Comparison of ENCODE assay signal across 13 cellular contexts in the genomic region with DNA sequence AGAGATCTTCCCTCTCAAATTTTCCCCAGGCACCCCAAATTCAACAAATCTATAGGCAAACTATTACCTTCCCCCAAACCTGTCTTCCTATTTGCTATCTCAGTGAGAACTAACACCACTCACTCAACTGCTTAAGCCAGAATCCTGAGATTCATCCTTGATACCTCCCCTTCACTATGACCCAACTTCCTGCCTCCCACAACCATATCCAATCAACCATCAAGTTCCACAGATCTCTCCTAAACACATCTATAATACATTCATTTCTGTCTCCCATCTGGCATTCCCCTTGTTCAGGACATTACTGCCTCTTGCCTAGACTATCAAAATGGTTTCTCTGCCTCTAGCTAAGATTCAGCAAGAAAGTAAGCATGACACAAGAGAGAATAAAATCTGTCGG.
"Had no signal": no experiment of that assay in that cellular context is flagged by ENCODE, and none has a peak within 500 bp of the region (broad histone marks: within the 10 kb centered on the region; RNA-seq: fewer than 3 reads in every experiment).

No MANE protein-coding gene starts in this region.

- H3K36me3 ChIP-seq: ascending aorta, heart left ventricle, right atrium auricular region, transverse colon had no signal

- H3K27me3 Mint-ChIP-seq: activated CD4-positive, alpha-beta memory T cell treated with anti-CD3 and anti-CD28 coated beads for 36 hours; activated naive CD8-positive, alpha-beta T cell treated with anti-CD3 and anti-CD28 coated beads, Interleukin-2, amount 50 U/mL, for 24 hours had no signal

- H3K9me3 ChIP-seq: ascending aorta, heart left ventricle, right atrium auricular region, transverse colon had no signal

- H3K27ac Mint-ChIP-seq: activated CD4-positive, alpha-beta memory T cell treated with anti-CD3 and anti-CD28 coated beads for 36 hours; activated naive CD8-positive, alpha-beta T cell treated with anti-CD3 and anti-CD28 coated beads, Interleukin-2, amount 50 U/mL, for 24 hours had no signal

- H3K27ac ChIP-seq: ascending aorta, heart left ventricle, right atrium auricular region, transverse colon had no signal

- H3K4me3 ChIP-seq: ascending aorta, heart left ventricle, right atrium auricular region, transverse colon had no signal

- H3K36me3 Mint-ChIP-seq: activated CD4-positive, alpha-beta memory T cell treated with anti-CD3 and anti-CD28 coated beads for 36 hours had no signal

- DNase-seq: activated CD4-positive, alpha-beta memory T cell treated with anti-CD3 and anti-CD28 coated beads for 36 hours; activated CD4-positive, CD25-positive, alpha-beta regulatory T cell treated with anti-CD3 and anti-CD28 coated beads, Interleukin-2, amount 50 U/mL, for 72 hours; activated naive CD8-positive, alpha-beta T cell treated with anti-CD3 and anti-CD28 coated beads, Interleukin-2, amount 50 U/mL, for 24 hours; activated T-cell treated with anti-CD3 and anti-CD28 coated beads, Interleukin-2, amount 50 U/mL, for 48 hours; cortex of kidney; effector CD8-positive, alpha-beta T cell; heart left ventricle; posterior cingulate gyrus; small intestine; T-helper 9 cell; transverse colon had no signal

- H3K4me3 Mint-ChIP-seq: activated CD4-positive, alpha-beta memory T cell treated with anti-CD3 and anti-CD28 coated beads for 36 hours; activated naive CD8-positive, alpha-beta T cell treated with anti-CD3 and anti-CD28 coated beads, Interleukin-2, amount 50 U/mL, for 24 hours had no signal

- ATAC-seq: activated naive CD8-positive, alpha-beta T cell treated with anti-CD3 and anti-CD28 coated beads, Interleukin-2, amount 50 U/mL, for 24 hours; heart left ventricle had no signal

- H3K27me3 ChIP-seq: ascending aorta, heart left ventricle, right atrium auricular region, transverse colon had no signal

- H3K9me3 Mint-ChIP-seq: activated CD4-positive, alpha-beta memory T cell treated with anti-CD3 and anti-CD28 coated beads for 36 hours; activated naive CD8-positive, alpha-beta T cell treated with anti-CD3 and anti-CD28 coated beads, Interleukin-2, amount 50 U/mL, for 24 hours had no signal
